In the genomic region with DNA sequence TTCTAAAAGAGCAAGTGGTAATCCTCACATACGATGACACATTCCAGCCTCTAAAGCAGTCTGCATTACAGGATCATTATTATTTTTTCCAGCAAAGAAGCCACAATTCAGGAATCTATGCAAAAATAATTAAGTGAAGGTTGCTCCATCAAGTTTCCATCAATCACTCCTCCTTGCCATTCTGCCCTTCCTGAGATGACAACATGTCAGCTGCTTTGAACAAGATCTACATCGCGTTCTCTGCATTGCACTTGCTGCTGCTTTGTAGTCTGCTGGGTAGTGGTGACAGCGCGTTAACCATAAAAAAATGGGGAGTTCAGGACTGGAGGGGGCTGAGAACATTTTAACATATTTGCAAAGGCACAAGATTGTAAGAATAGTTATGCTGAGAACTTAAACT, we compare ENCODE assay signal across 25 cellular contexts.
A peak's percentile ranks its signal among the peaks of the same experiment; 100 is the strongest.
DNase-seq lines count a peak whose midpoint lies in the region; ATAC-seq and TF ChIP-seq lines count a peak whose summit lies in the region.
"Had no signal": no experiment of that assay in that cellular context is flagged by ENCODE, and none has a peak within 500 bp of the region (broad histone marks: within the 10 kb centered on the region; RNA-seq: fewer than 3 reads in every experiment).

No MANE protein-coding gene starts in this region.

- 87 to 99% (median 95%) methylated on average over 5 of the region's 5 CpGs for WGBS in stomach, 5 donors

- TF ChIP-seq RAD21 in neural cell (conservative IDR thresholded peaks at IDR 0.05): no peak

- H3K79me2 ChIP-seq in neural cell (replicated peaks; ENCODE audit: insufficient read depth, low read length): no peaks in the 10 kb centered on the region

- H3K9me3 Mint-ChIP-seq in activated CD4-positive, alpha-beta T cell treated with anti-CD3 and anti-CD28 coated beads, Interleukin-2, amount 10 ng/mL, durations not matched to agents 7 days and 5 days: no peaks in the 10 kb centered on the region
- H3K9me3 Mint-ChIP-seq: CD4-positive, alpha-beta T cell; CD8-positive, alpha-beta T cell had no signal

- H3K4me1 ChIP-seq in stomach: peaks cover 0 to under 1% (median 0%) of the 10 kb centered on the region in 4 donors
- H3K4me1 ChIP-seq: Caco-2 had no signal

- peaks cover 7% of the 10 kb centered on the region for H3K36me3 Mint-ChIP-seq in T-helper 17 cell (ENCODE audit: low read depth)
- H3K36me3 Mint-ChIP-seq in activated CD4-positive, alpha-beta T cell treated with anti-CD3 and anti-CD28 coated beads, Interleukin-2, amount 10 ng/mL, durations not matched to agents 7 days and 5 days (ENCODE audit: low read depth): no peaks in the 10 kb centered on the region

- H3K27me3 ChIP-seq in neural cell (ENCODE audit: insufficient read depth, low read depth, low read length): no peaks in the 10 kb centered on the region
- H3K27me3 ChIP-seq in brain microvascular endothelial cell (replicated peaks): no peaks in the 10 kb centered on the region
- no peaks in the 10 kb centered on the region for H3K27me3 ChIP-seq in stomach
- H3K27me3 ChIP-seq: BLaER1 treated with 17β-estradiol and CSF1 and Interleukin-3, amounts not matched to agents 10 nM and 100 nM had no signal

- peak overlapping the region; percentile 31 for H3K4me3 Mint-ChIP-seq in T-helper 17 cell
- H3K4me3 Mint-ChIP-seq in activated CD4-positive, alpha-beta T cell treated with anti-CD3 and anti-CD28 coated beads, Interleukin-2, amount 10 ng/mL, durations not matched to agents 7 days and 5 days: no peak overlapping the region
- H3K4me3 Mint-ChIP-seq: B cell; CD4-positive, alpha-beta T cell; CD8-positive, alpha-beta T cell had no signal

- H3K9me3 ChIP-seq in T-helper 17 cell (ENCODE audit: control insufficient read depth, low read length, poor library complexity, severe bottlenecking) (no peaks in the 10 kb centered on the region), neural cell (ENCODE audit: low read length) (no peaks in the 10 kb centered on the region), stomach (no peaks in the 10 kb centered on the region)
- H3K9me3 ChIP-seq: Caco-2 had no signal

- H3K27ac ChIP-seq in neural cell (ENCODE audit: low read length) (peak overlapping the region; percentile 86), brain microvascular endothelial cell (no peak overlapping the region), stomach (no peak overlapping the region)
- H3K27ac ChIP-seq: BLaER1 treated with 17β-estradiol and CSF1 and Interleukin-3, amounts not matched to agents 10 nM and 100 nM; C4-2B had no signal

- H3K4me1 Mint-ChIP-seq in T-helper 17 cell: peaks cover 11% of the 10 kb centered on the region
- no peaks in the 10 kb centered on the region for H3K4me1 Mint-ChIP-seq in activated CD4-positive, alpha-beta T cell treated with anti-CD3 and anti-CD28 coated beads, Interleukin-2, amount 10 ng/mL, durations not matched to agents 7 days and 5 days
- H3K4me1 Mint-ChIP-seq: B cell had no signal

- no peaks in the 10 kb centered on the region for H3K36me3 ChIP-seq in neural cell (ENCODE audit: insufficient read depth, low read length)
- no peaks in the 10 kb centered on the region for H3K36me3 ChIP-seq in brain microvascular endothelial cell (replicated peaks)
- H3K36me3 ChIP-seq in stomach: peaks cover 0 to 3% (median 0%) of the 10 kb centered on the region in 4 donors

- no peaks in the 10 kb centered on the region for H3K9me2 ChIP-seq in neural cell (ENCODE audit: insufficient read depth, low read length)

- intact Hi-C loops in head of caudate nucleus (cut with DNase I) (no loop called here), stomach (cut with DNase I; ENCODE audit: low total_unique reads) (no loop called here)

- H3K4me2 ChIP-seq in neural cell (ENCODE audit: low read length): peak overlapping the region; percentile 36
- H3K4me2 ChIP-seq: BLaER1 treated with 17β-estradiol and CSF1 and Interleukin-3, amounts not matched to agents 10 nM and 100 nM had no signal

- no peaks in the 10 kb centered on the region for H4K20me1 ChIP-seq in neural cell (ENCODE audit: insufficient read depth)

- peak overlapping the region; percentile 9 for H3K4me3 ChIP-seq in neural cell (ENCODE audit: low read length)
- H3K4me3 ChIP-seq in brain microvascular endothelial cell (ENCODE audit: low read depth, low read length): no peak overlapping the region
- H3K4me3 ChIP-seq in stomach: no peak overlapping the region
- H3K4me3 ChIP-seq: BLaER1 treated with 17β-estradiol and CSF1 and Interleukin-3, amounts not matched to agents 10 nM and 100 nM; GM12878 had no signal

- POLR2A ChIA-PET in activated CD4-positive, alpha-beta T cell treated with anti-CD3 and anti-CD28 coated beads, Interleukin-2, amount 10 ng/mL, durations not matched to agents 7 days and 5 days (lab: Charles Lee): no interaction called here

- TF ChIP-seq POLR2A in stomach (IDR thresholded peaks at IDR 0.05): no peak

- TF ChIP-seq EP300 in neural cell (conservative IDR thresholded peaks at IDR 0.05; ENCODE audit: poor library complexity, severe bottlenecking) (peak; percentile 97), stomach (IDR thresholded peaks at IDR 0.05) (no peak)

- no peak overlapping the region for H2AFZ ChIP-seq in neural cell (ENCODE audit: low read depth, low read length)

- peak overlapping the region; percentile 0 for H3K27ac Mint-ChIP-seq in T-helper 17 cell
- H3K27ac Mint-ChIP-seq in activated CD4-positive, alpha-beta T cell treated with anti-CD3 and anti-CD28 coated beads, Interleukin-2, amount 10 ng/mL, durations not matched to agents 7 days and 5 days: no peak overlapping the region
- H3K27ac Mint-ChIP-seq: B cell; CD4-positive, alpha-beta T cell; CD8-positive, alpha-beta T cell had no signal

- H3F3A ChIP-seq in neural cell (ENCODE audit: insufficient read depth, low read length, poor library complexity, severe bottlenecking): no peaks in the 10 kb centered on the region

- in situ Hi-C loops in brain microvascular endothelial cell (cut with HindIII; ENCODE audit: low pct_ligation_motif_present, low sequenced_read_pairs): no loop called here

- TF ChIP-seq CTCF in neural cell (IDR thresholded peaks at IDR 0.05; ENCODE audit: poor library complexity, severe bottlenecking): no peak
- no peak for TF ChIP-seq CTCF in brain microvascular endothelial cell (IDR thresholded peaks at IDR 0.05; ENCODE audit: low read depth, low read length, missing control alignments)
- TF ChIP-seq CTCF in stomach (IDR thresholded peaks at IDR 0.05): no peak

- H3K27me3 Mint-ChIP-seq in T-helper 17 cell: no peaks in the 10 kb centered on the region
- no peaks in the 10 kb centered on the region for H3K27me3 Mint-ChIP-seq in activated CD4-positive, alpha-beta T cell treated with anti-CD3 and anti-CD28 coated beads, Interleukin-2, amount 10 ng/mL, durations not matched to agents 7 days and 5 days
- H3K27me3 Mint-ChIP-seq: B cell; CD4-positive, alpha-beta T cell had no signal

- ATAC-seq in T-helper 17 cell (no peak), GM18517 (IDR thresholded peaks at IDR 0.05; ENCODE audit: unreplicated experiment) (no peak)
- ATAC-seq: CD8-positive, alpha-beta T cell; GM12878 had no signal

- peak overlapping the region; percentile 51 for H3K9ac ChIP-seq in neural cell (ENCODE audit: low read length)
- H3K9ac ChIP-seq: BLaER1 treated with 17β-estradiol and CSF1 and Interleukin-3, amounts not matched to agents 10 nM and 100 nM had no signal

- CTCF ChIA-PET in activated CD4-positive, alpha-beta T cell treated with anti-CD3 and anti-CD28 coated beads, Interleukin-2, amount 10 ng/mL, durations not matched to agents 7 days and 5 days (lab: Charles Lee): interaction anchor here (1.1 kb wide), 1 partner anchor 10 kb away, joined by 3 read pairs; no protein-coding TSS in a partner anchor

- DNase-seq in T-helper 17 cell (no peak), head of caudate nucleus (peak in 30 of 42 donors; percentile 11 to 87 (median 55)), putamen (ENCODE audit: low spot score) (peak; percentile 80), brain microvascular endothelial cell (no peak), stomach (no peak)
- DNase-seq in activated CD4-positive, alpha-beta T cell treated with anti-CD3 and anti-CD28 coated beads, Interleukin-2, amount 10 ng/mL, durations not matched to agents 7 days and 5 days: no peak
- DNase-seq: 8988T; ACHN; AML-193; Caco-2; CD4-positive, alpha-beta T cell; CD8-positive, alpha-beta T cell; DMS 273 treated with DMSO at 0.1 percent for 48 hours; DMS153; DMS53; DMS79; DND-41; EL; GDM1 had no signal

TF ChIP-seq in neural cell, 6 proteins besides CTCF, POLR2A, EP300 and RAD21:
- peak; percentile 97 for TF ChIP-seq REST (IDR thresholded peaks at IDR 0.05; ENCODE audit: borderline replicate concordance)
- TF ChIP-seq TAF1 (IDR thresholded peaks at IDR 0.05; ENCODE audit: low read depth): no peak
- TF ChIP-seq MXI1 (conservative IDR thresholded peaks at IDR 0.05; ENCODE audit: poor library complexity, severe bottlenecking): no peak
- no peak for TF ChIP-seq SMC3 (conservative IDR thresholded peaks at IDR 0.05; ENCODE audit: poor library complexity)
- peak; percentile 87 for TF ChIP-seq POLR2AphosphoS5 (IDR thresholded peaks at IDR 0.05)
- no peak for TF ChIP-seq EZH2 (IDR thresholded peaks at IDR 0.05; ENCODE audit: borderline replicate concordance, insufficient read depth, low read length, poor library complexity, severe bottlenecking)
TF ChIP-seq in neural cell: peak in this region for 2.

Comparison
In these comparisons a context has a peak if more than half of its experiments do, and no peak if none do; other contexts are left out.
1. DNase-seq: peak in head of caudate nucleus (30 of 42) and putamen (single experiment); none in T-helper 17 cell (0 of 3), activated CD4-positive, alpha-beta T cell treated with anti-CD3 and anti-CD28 coated beads, Interleukin-2, amount 10 ng/mL, durations not matched to agents 7 days and 5 days (single experiment), brain microvascular endothelial cell (single experiment) and stomach (single experiment).